In genomic region chr10:75342397-75342796, GRCh38 we compare ENCODE assay signal across 16 cellular contexts. TPM values are rescaled to one million over a fixed set of nuclear protein-coding genes. Genes with fewer than 3 reads are reported as not detected.
A peak's percentile ranks its signal among the peaks of the same experiment; 100 is the strongest.
DNase-seq lines count a peak whose midpoint lies in the region; ATAC-seq lines count a peak whose summit lies in the region.
"Had no signal": no experiment of that assay in that cellular context is flagged by ENCODE, and none has a peak within 500 bp of the region (broad histone marks: within the 10 kb centered on the region; RNA-seq: fewer than 3 reads in every experiment).

No MANE protein-coding gene starts in this region.

- no CpG with 5 or more reads among the region's 5 CpGs for WGBS in mesendoderm (ENCODE audit: extremely low coverage, insufficient coverage, low lambda C conversion rate)

- H3K36me3 ChIP-seq in H7 (replicated peaks; ENCODE audit: control insufficient read depth, insufficient read depth, low read length) (no peaks in the 10 kb centered on the region), mesendoderm (ENCODE audit: control insufficient read depth, insufficient read depth, low read length) (no peaks in the 10 kb centered on the region)
- H3K36me3 ChIP-seq: BLaER1 treated with 17β-estradiol and CSF1 and Interleukin-3, amounts not matched to agents 10 nM and 100 nM had no signal

- H3K4ac ChIP-seq in mesendoderm (ENCODE audit: low read depth, low read length): no peak overlapping the region

- no peak overlapping the region for H2AK5ac ChIP-seq in mesendoderm (ENCODE audit: low read length)

- H3K4me2 ChIP-seq in mesendoderm (ENCODE audit: low read length): no peak overlapping the region

- no peak overlapping the region for H3K4me3 ChIP-seq in H7 (ENCODE audit: insufficient read depth, low read depth, low read length)
- no peak overlapping the region for H3K4me3 ChIP-seq in mesendoderm (ENCODE audit: low read length)
- H3K4me3 ChIP-seq: BLaER1 treated with 17β-estradiol and CSF1 and Interleukin-3, amounts not matched to agents 10 nM and 100 nM; K562 had no signal

- no peaks in the 10 kb centered on the region for H3K79me1 ChIP-seq in mesendoderm (ENCODE audit: low read length)

- H2BK120ac ChIP-seq in mesendoderm (ENCODE audit: low read depth, low read length): no peak overlapping the region

- H3K27ac ChIP-seq in mesendoderm (ENCODE audit: low read depth, low read length): no peak overlapping the region
- H3K27ac ChIP-seq: BLaER1 treated with 17β-estradiol and CSF1 and Interleukin-3, amounts not matched to agents 10 nM and 100 nM had no signal

- no peak overlapping the region for H2BK5ac ChIP-seq in mesendoderm (ENCODE audit: low read length)

- DNase-seq in H7 (peak; percentile 67), hepatic stellate cell (ENCODE audit: low spot score) (peak; percentile 0), mesendoderm (no peak), NCI-H128 (lab: John Stamatoyannopoulos, UW; ENCODE audit: unreplicated experiment) (no peak), pons (ENCODE audit: low spot score) (no peak)
- DNase-seq in activated CD8-positive, alpha-beta memory T cell treated with anti-CD3 and anti-CD28 coated beads, Interleukin-2, amount 50 U/mL, for 48 hours: no peak
- DNase-seq: Calu3; CD8-positive, alpha-beta T cell; DMS79 treated with DMSO at 0.1 percent for 48 hours; GOT3; HCEC 1CT; IMR-90 had no signal

- H3K27me3 ChIP-seq in H7 (ENCODE audit: control insufficient read depth, insufficient read depth, low read length): no peaks in the 10 kb centered on the region
- no peaks in the 10 kb centered on the region for H3K27me3 ChIP-seq in mesendoderm (ENCODE audit: insufficient read depth, low read length, poor library complexity)
- H3K27me3 ChIP-seq: BLaER1 treated with 17β-estradiol and CSF1 and Interleukin-3, amounts not matched to agents 10 nM and 100 nM had no signal

- H3K9ac ChIP-seq in mesendoderm (ENCODE audit: low read length): no peak overlapping the region
- H3K9ac ChIP-seq: BLaER1 treated with 17β-estradiol and CSF1 and Interleukin-3, amounts not matched to agents 10 nM and 100 nM had no signal

- H3K56ac ChIP-seq in mesendoderm (ENCODE audit: low read length): no peak overlapping the region

- no peak for ATAC-seq in GM19035 (IDR thresholded peaks at IDR 0.05; ENCODE audit: unreplicated experiment)
- ATAC-seq: CD8-positive, alpha-beta T cell; K562 had no signal

- H2BK15ac ChIP-seq in mesendoderm (replicated peaks; ENCODE audit: low read depth): no peak overlapping the region

- peaks cover 2% of the 10 kb centered on the region for H3K4me1 ChIP-seq in mesendoderm (ENCODE audit: control insufficient read depth, low read depth, low read length)

- H4K8ac ChIP-seq in mesendoderm (ENCODE audit: low read depth, low read length): no peak overlapping the region

- no peaks in the 10 kb centered on the region for H3K79me2 ChIP-seq in mesendoderm (ENCODE audit: control insufficient read depth, insufficient read depth, low read length)

- no peak overlapping the region for H4K5ac ChIP-seq in mesendoderm (ENCODE audit: low read length)

- H3K18ac ChIP-seq in mesendoderm (ENCODE audit: low read length): no peak overlapping the region

- H3K23ac ChIP-seq in mesendoderm (ENCODE audit: low read length): peak overlapping the region; percentile 80

RNA-seq across cellular contexts. Expression of gene ZNF503, which starts 59.2 kb away (rescaled TPM):
- total RNA-seq in H7 (2014; rRNA removed; shearing (Covaris generic)): 0.03 and 0.37 TPM in 2 replicates
- polyA plus RNA-seq in mesendoderm (2013, experiment 1 of 2): 1.4 TPM
- polyA plus RNA-seq in mesendoderm (2013, experiment 2 of 2): 1.3 TPM
- total RNA-seq: B cell; CD8-positive, alpha-beta T cell; K562 had no signal
- polyA plus RNA-seq: K562 had no signal

Comparison
In these comparisons a context has a peak if more than half of its experiments do, and no peak if none do; other contexts are left out.
1. DNase-seq: peak in H7 (single experiment) and hepatic stellate cell (single experiment); none in mesendoderm (single experiment), activated CD8-positive, alpha-beta memory T cell treated with anti-CD3 and anti-CD28 coated beads, Interleukin-2, amount 50 U/mL, for 48 hours (single experiment), NCI-H128 (single experiment) and pons (single experiment).